19 cellular contexts compared by ENCODE assay signal in the genomic region with DNA sequence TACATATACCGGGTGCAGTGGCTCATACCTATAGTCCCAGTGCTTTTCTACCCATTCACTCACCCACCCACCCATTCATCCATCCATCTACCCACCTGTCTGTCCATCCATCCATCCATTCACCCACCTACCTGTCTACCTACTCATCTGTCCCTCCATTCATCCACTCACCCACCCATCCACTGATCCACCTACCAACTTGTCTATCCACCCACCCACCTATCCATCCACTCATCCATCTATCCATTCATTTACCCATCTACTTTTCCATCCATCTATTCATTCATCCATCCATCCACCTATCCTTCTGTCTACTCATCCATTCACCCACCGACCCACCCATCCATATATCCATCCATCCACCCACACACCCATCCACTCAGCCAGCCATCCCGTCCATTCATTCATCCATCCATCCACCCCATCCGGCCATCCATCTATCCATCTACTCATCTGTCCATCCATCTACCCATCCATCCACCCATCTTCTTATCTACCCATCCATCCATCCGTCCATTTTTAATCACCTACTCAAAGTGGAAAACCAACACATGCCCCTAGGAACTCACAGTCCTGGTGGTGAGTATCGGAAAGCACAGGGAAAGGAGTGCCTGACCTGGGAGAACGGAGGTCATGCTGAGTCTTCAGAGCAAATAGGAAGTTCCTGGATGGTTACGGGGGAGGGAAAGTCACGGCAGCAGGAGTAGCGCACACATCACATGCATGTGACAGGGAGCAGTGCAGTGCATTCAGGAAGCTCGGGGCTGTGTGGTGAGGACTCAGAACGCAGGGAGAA. TPM values are rescaled to one million over a fixed set of nuclear protein-coding genes. Genes with fewer than 3 reads are reported as not detected.
DNase-seq lines count a peak whose midpoint lies in the region; ATAC-seq lines count a peak whose summit lies in the region.
"Had no signal": no experiment of that assay in that cellular context is flagged by ENCODE, and none has a peak within 500 bp of the region (broad histone marks: within the 10 kb centered on the region; RNA-seq: fewer than 3 reads in every experiment).

No MANE protein-coding gene starts in this region.

- peaks cover 7% of the 10 kb centered on the region for H3K79me1 ChIP-seq in mesenchymal stem cell (replicated peaks; ENCODE audit: low read length, poor library complexity, severe bottlenecking)

- peaks cover 8 to 19% (median 16%) of the 10 kb centered on the region in 11 experiments; a peak in 19 of 22 replicates for H3K9me3 ChIP-seq in BLaER1 treated with 17β-estradiol and CSF1 and Interleukin-3, amounts not matched to agents 10 nM and 100 nM (replicated peaks in 1 of 11)
- peaks cover 14% of the 10 kb centered on the region for H3K9me3 ChIP-seq in KOPT-K1 (ENCODE audit: insufficient read depth, low read length, poor library complexity, severe bottlenecking)
- H3K9me3 ChIP-seq in mesenchymal stem cell (ENCODE audit: control insufficient read depth, low read length), result peaks cover 6% of the 10 kb centered on the region
- H3K9me3 ChIP-seq: BE2C, Peyer's patch had no signal

- no peak overlapping the region for H3K4ac ChIP-seq in mesenchymal stem cell (ENCODE audit: low read depth in 1 of 2, low read length in 2 of 2)

- no peak overlapping the region for H4K8ac ChIP-seq in mesenchymal stem cell (ENCODE audit: low read length)

- H3K18ac ChIP-seq in mesenchymal stem cell (ENCODE audit: low read depth in 1 of 2, low read length in 2 of 2), result no peak overlapping the region

- H3K36me3 ChIP-seq in BLaER1 treated with 17β-estradiol and CSF1 and Interleukin-3, amounts not matched to agents 10 nM and 100 nM, result peaks cover 49 to 80% (median 72%) of the 10 kb centered on the region in 11 experiments
- H3K36me3 ChIP-seq in KOPT-K1 (ENCODE audit: insufficient read depth, low read length), result peaks cover 92% of the 10 kb centered on the region
- H3K36me3 ChIP-seq in mesenchymal stem cell (ENCODE audit: control insufficient read depth in 1 of 2, insufficient read depth in 2 of 2, low read depth in 1 of 2, low read length in 2 of 2), result peaks cover 59 to 95% of the 10 kb centered on the region in 2 experiments

- no peak overlapping the region for H2BK120ac ChIP-seq in mesenchymal stem cell (ENCODE audit: low read depth, low read length)

- no peak overlapping the region for H3K23ac ChIP-seq in mesenchymal stem cell (ENCODE audit: low read length in 2 of 2)

- peaks cover 0 to 12% (median 0%) of the 10 kb centered on the region in 11 experiments; a peak in 6 of 22 replicates for H3K27me3 ChIP-seq in BLaER1 treated with 17β-estradiol and CSF1 and Interleukin-3, amounts not matched to agents 10 nM and 100 nM
- no peaks in the 10 kb centered on the region for H3K27me3 ChIP-seq in mesenchymal stem cell (ENCODE audit: control insufficient read depth in 1 of 2, insufficient read depth in 1 of 2, low read length in 2 of 2)
- H3K27me3 ChIP-seq: BE2C, Peyer's patch had no signal

- no peak overlapping the region for H3K4me3 ChIP-seq in BLaER1 treated with 17β-estradiol and CSF1 and Interleukin-3, amounts not matched to agents 10 nM and 100 nM
- no peak overlapping the region for H3K4me3 ChIP-seq in mesenchymal stem cell (ENCODE audit: insufficient read depth in 1 of 2, low read depth in 1 of 2, low read length in 2 of 2)
- H3K4me3 ChIP-seq: Peyer's patch had no signal

- peak overlapping the region in 2 of 11 experiments; percentile 39 to 51; a peak in 3 of 22 replicates for H3K9ac ChIP-seq in BLaER1 treated with 17β-estradiol and CSF1 and Interleukin-3, amounts not matched to agents 10 nM and 100 nM
- no peak overlapping the region for H3K9ac ChIP-seq in mesenchymal stem cell (ENCODE audit: low read length)
- H3K9ac ChIP-seq: KMS-11 had no signal

- H3K4me2 ChIP-seq in BLaER1 treated with 17β-estradiol and CSF1 and Interleukin-3, amounts not matched to agents 10 nM and 100 nM, result peak overlapping the region in 6 of 11 experiments; percentile 7 to 44 (median 16); a peak in 8 of 22 replicates
- no peak overlapping the region for H3K4me2 ChIP-seq in mesenchymal stem cell (ENCODE audit: low read length, poor library complexity, severe bottlenecking)
- H3K4me2 ChIP-seq: KMS-11 had no signal

- peak; percentile 14 for DNase-seq in D341Med (ENCODE audit: low spot score)
- no peak for DNase-seq in mesenchymal stem cell
- DNase-seq in NCI-H1694 (lab: John Stamatoyannopoulos, UW), result no peak
- no peak for DNase-seq in NAMALWA (ENCODE audit: low spot score)
- DNase-seq: BE2C; CD8-positive, alpha-beta T cell; DMS53; GDM1; MV-4-11; NCI-H1694 treated with DMSO at 0.1 percent for 48 hours; NCI-H2081 treated with DMSO at 0.1 percent for 48 hours; NCI-H2171 treated with DMSO at 0.1 percent for 48 hours; NCI-H526; Peyer's patch had no signal

- H4K20me1 ChIP-seq in BLaER1 treated with 17β-estradiol and CSF1 and Interleukin-3, amounts not matched to agents 10 nM and 100 nM, result peaks cover 0 to 19% (median 0%) of the 10 kb centered on the region in 11 experiments; a peak in 3 of 22 replicates

- peak overlapping the region; percentile 35 for H4K91ac ChIP-seq in mesenchymal stem cell (ENCODE audit: low read length)

- no peak overlapping the region for H2BK12ac ChIP-seq in mesenchymal stem cell (ENCODE audit: low read length in 2 of 2)

- H2AK5ac ChIP-seq in mesenchymal stem cell (ENCODE audit: low read length, severe bottlenecking), result no peak overlapping the region

- peaks cover 2 to 46% (median 23%) of the 10 kb centered on the region in 10 experiments; a peak in 19 of 20 replicates for H3K4me1 ChIP-seq in BLaER1 treated with 17β-estradiol and CSF1 and Interleukin-3, amounts not matched to agents 10 nM and 100 nM
- no peaks in the 10 kb centered on the region for H3K4me1 ChIP-seq in mesenchymal stem cell (ENCODE audit: control insufficient read depth, insufficient read depth, low read depth, low read length)
- H3K4me1 ChIP-seq: BE2C, Peyer's patch had no signal

- H3K14ac ChIP-seq in mesenchymal stem cell (ENCODE audit: low read length in 2 of 2), result no peak overlapping the region

- no peak overlapping the region for H2AFZ ChIP-seq in mesenchymal stem cell (ENCODE audit: low read depth, low read length)

- WGBS in mesenchymal stem cell, result 94% methylated on average over 12 of the region's 12 CpGs

- H3K27ac ChIP-seq in BLaER1 treated with 17β-estradiol and CSF1 and Interleukin-3, amounts not matched to agents 10 nM and 100 nM, result peak overlapping the region in 4 of 11 experiments; percentile 29 to 54 (median 49); a peak in 5 of 22 replicates
- H3K27ac ChIP-seq in KOPT-K1 (ENCODE audit: low read depth, low read length, poor library complexity, severe bottlenecking), result peak overlapping the region; percentile 27
- no peak overlapping the region for H3K27ac ChIP-seq in mesenchymal stem cell (ENCODE audit: low read length, poor library complexity, severe bottlenecking)
- H3K27ac ChIP-seq: KMS-11, Peyer's patch had no signal

- H2BK15ac ChIP-seq in mesenchymal stem cell (ENCODE audit: low read depth, poor library complexity, severe bottlenecking), result no peak overlapping the region

- no peak overlapping the region for H2BK5ac ChIP-seq in mesenchymal stem cell (ENCODE audit: low read depth, low read length, poor library complexity, severe bottlenecking)

- ATAC-seq in HG03442 (IDR thresholded peaks at IDR 0.05; ENCODE audit: unreplicated experiment), result no peak
- ATAC-seq: CD8-positive, alpha-beta T cell; SK-N-SH treated with all-trans-retinoic acid at 6 μM for 48 hours had no signal

RNA-seq across cellular contexts. Expression of a gene that starts 20.0 kb away (rescaled TPM):
- polyA plus RNA-seq in mesenchymal stem cell (2013, experiment 1 of 2), result 4.3 TPM
- polyA plus RNA-seq in mesenchymal stem cell (2013, experiment 2 of 2), result 4.4 TPM

RNA-seq across cellular contexts. Expression of a gene that starts 20.1 kb away (rescaled TPM):
- polyA plus RNA-seq in mesenchymal stem cell (2013, experiment 1 of 2), result 16.6 TPM
- polyA plus RNA-seq in mesenchymal stem cell (2013, experiment 2 of 2), result 15.7 TPM
